In the genomic region with DNA sequence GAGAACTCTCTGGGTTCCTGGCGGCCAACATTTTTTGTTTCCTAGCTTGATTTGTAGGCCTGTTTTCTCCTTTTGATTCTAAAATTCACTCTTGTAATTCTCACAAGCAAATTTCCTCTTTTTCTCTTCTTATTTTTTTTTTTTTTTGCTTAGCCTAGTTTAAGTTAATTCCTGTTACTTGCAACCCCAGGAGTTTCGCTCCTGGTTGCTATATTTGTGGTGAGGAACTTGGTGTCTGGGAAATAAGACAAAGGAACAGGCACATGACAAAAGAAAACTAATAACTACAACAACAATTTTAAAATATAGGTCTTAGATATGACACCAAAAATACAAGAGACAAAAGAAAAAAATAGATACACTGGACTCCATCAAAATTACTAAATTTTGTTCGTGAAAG, we compare ENCODE assay signal across 19 cellular contexts. TPM values are rescaled to one million over a fixed set of nuclear protein-coding genes. Genes with fewer than 3 reads are reported as not detected.
"Had no signal": no experiment of that assay in that cellular context is flagged by ENCODE, and none has a peak within 500 bp of the region (broad histone marks: within the 10 kb centered on the region; RNA-seq: fewer than 3 reads in every experiment).

No MANE protein-coding gene starts in this region.

- H3K27me3 Mint-ChIP-seq: naive thymus-derived CD4-positive, alpha-beta T cell had no signal

- H3K36me3 ChIP-seq: cardiac muscle cell, gastrocnemius medialis, sigmoid colon, thyroid gland had no signal

- DNase-seq: activated CD4-positive, alpha-beta T cell treated with anti-CD3 and anti-CD28 coated beads, Interleukin-2, amount 50 U/mL, for 4 hours; activated gamma-delta T cell treated with Interleukin-2 at 50 U/mL for 16 hours; activated T-cell treated with anti-CD3 and anti-CD28 coated beads, Interleukin-2, amount 50 U/mL, for 4 hours; effector CD8-positive, alpha-beta T cell; gastrocnemius medialis; kidney; naive thymus-derived CD4-positive, alpha-beta T cell; sigmoid colon; stimulated activated CD4-positive, alpha-beta T cell treated with anti-CD3 and anti-CD28 coated beads, Interleukin-4, amount 100 ng/mL, for 1 hour; stimulated activated CD8-positive, alpha-beta memory T cell treated with anti-CD3 and anti-CD28 coated beads, Interleukin-4, amount 100 ng/mL, for 48 hours; T-helper 2 cell; thyroid gland had no signal

- H3K4me3 Mint-ChIP-seq: activated T-cell treated with anti-CD3 and anti-CD28 coated beads, Interleukin-2, amount 50 U/mL, for 4 hours had no signal

- H3K4me3 ChIP-seq: cardiac muscle cell, gastrocnemius medialis, lung, sigmoid colon, thyroid gland had no signal

- H3K27ac ChIP-seq: cardiac muscle cell, gastrocnemius medialis, thyroid gland had no signal

- ATAC-seq: activated CD4-positive, CD25-positive, alpha-beta regulatory T cell treated with anti-CD3 and anti-CD28 coated beads, Interleukin-2, amount 50 U/mL, for 24 hours; activated T-cell treated with anti-CD3 and anti-CD28 coated beads, Interleukin-2, amount 50 U/mL, for 4 hours; gastrocnemius medialis; naive thymus-derived CD4-positive, alpha-beta T cell; SK-N-SH treated with all-trans-retinoic acid at 6 μM for 48 hours had no signal

- H3K27me3 ChIP-seq: cardiac muscle cell, gastrocnemius medialis, sigmoid colon, thyroid gland had no signal

- H3K9me3 ChIP-seq: gastrocnemius medialis, sigmoid colon, thyroid gland had no signal

- H3K4me1 ChIP-seq: gastrocnemius medialis, sigmoid colon, thyroid gland had no signal

RNA-seq across cellular contexts. Expression of a gene that starts 6.7 kb away (rescaled TPM):
- total RNA-seq: astrocyte, cardiac muscle cell, fibroblast of lung, pulmonary artery endothelial cell had no signal
- polyA plus RNA-seq: cardiac muscle cell, fibroblast of lung had no signal
